In the genomic region with DNA sequence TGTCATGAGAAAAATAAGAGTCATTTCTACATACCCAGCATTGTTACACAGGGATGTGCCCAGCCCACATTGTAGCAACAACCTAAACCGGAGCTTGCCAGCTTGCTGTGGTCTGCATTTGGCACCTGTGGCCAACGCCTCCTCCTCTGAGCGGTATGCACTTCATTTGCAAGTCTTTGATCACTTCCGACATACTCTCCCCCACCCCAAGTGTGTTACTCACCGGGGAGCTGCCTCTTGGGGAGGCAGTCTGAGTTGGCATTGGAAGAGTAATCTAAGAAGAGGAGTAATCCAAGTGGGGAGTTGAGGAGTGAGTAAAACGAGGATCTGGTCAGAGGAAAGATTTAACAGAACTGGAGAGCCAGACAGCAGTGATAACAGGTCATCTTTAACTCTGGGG, we compare ENCODE assay signal across 8 cellular contexts. TPM values are rescaled to one million over a fixed set of nuclear protein-coding genes. Genes with fewer than 3 reads are reported as not detected.
A peak's percentile ranks its signal among the peaks of the same experiment; 100 is the strongest.
DNase-seq lines count a peak whose midpoint lies in the region; TF ChIP-seq lines count a peak whose summit lies in the region.

No MANE protein-coding gene starts in this region.

- no peak overlapping the region for H3K27ac Mint-ChIP-seq in type B pancreatic cell

- H3K9ac ChIP-seq in HUES48 (ENCODE audit: low read depth, low read length), result no peak overlapping the region

- H3K9me3 ChIP-seq in HUES48 (ENCODE audit: control insufficient read depth, insufficient read depth, low read length), result no peaks in the 10 kb centered on the region
- H3K9me3 ChIP-seq in spleen, result no peaks in the 10 kb centered on the region
- no peaks in the 10 kb centered on the region for H3K9me3 ChIP-seq in testis

- 17 to 32% (median 27%) methylated on average over 6 of the region's 6 CpGs for WGBS in spleen, 5 donors
- 55 to 77% methylated on average over 6 of the region's 6 CpGs for WGBS in testis, 2 donors

- DNase-seq in Daoy (ENCODE audit: low read depth) (peak; percentile 93), epithelial cell of prostate (ENCODE audit: low read depth, low spot score) (peak; percentile 98), spleen (peak; percentile 86), type B pancreatic cell (ENCODE audit: extremely low spot score, unreplicated experiment) (no peak), Kasumi-1 (lab: John Stamatoyannopoulos, UW) (no peak), testis (no peak)
- DNase-seq in activated CD4-positive, alpha-beta T cell treated with anti-CD3 and anti-CD28 coated beads, Interleukin-2, amount 50 U/mL, for 48 hours, result peak; percentile 84 to 89

- H3K27me3 Mint-ChIP-seq in type B pancreatic cell, result no peaks in the 10 kb centered on the region

- TF ChIP-seq POLR2A in spleen (IDR thresholded peaks at IDR 0.05), result no peak
- no peak for TF ChIP-seq POLR2A in testis (IDR thresholded peaks at IDR 0.05)

- H3K4me3 ChIP-seq in HUES48 (ENCODE audit: low read depth, low read length) (peak overlapping the region; percentile 22), spleen (no peak overlapping the region), testis (no peak overlapping the region)

- H3K4me1 Mint-ChIP-seq in type B pancreatic cell (ENCODE audit: unreplicated experiment), result peaks cover 34% of the 10 kb centered on the region

- H3K36me3 ChIP-seq in HUES48 (ENCODE audit: control insufficient read depth, insufficient read depth, low read length) (no peaks in the 10 kb centered on the region), spleen (no peaks in the 10 kb centered on the region), testis (ENCODE audit: low read depth, missing control alignments) (no peaks in the 10 kb centered on the region)

- TF ChIP-seq CTCF in spleen (IDR thresholded peaks at IDR 0.05 in 8 of 11, conservative IDR thresholded peaks at IDR 0.05 in 3 of 11), result no peak
- TF ChIP-seq CTCF in type B pancreatic cell (conservative IDR thresholded peaks at IDR 0.05), result no peak
- no peak for TF ChIP-seq CTCF in testis (IDR thresholded peaks at IDR 0.05)

- intact Hi-C loops in spleen (cut with DNase I; ENCODE audit: low total_unique reads), result no loop called here
- intact Hi-C loops in testis (cut with DNase I; ENCODE audit: low total_unique reads), result no loop called here

- no peak overlapping the region for H3K4me3 Mint-ChIP-seq in type B pancreatic cell

- peaks cover 14% of the 10 kb centered on the region for H3K36me3 Mint-ChIP-seq in type B pancreatic cell

- peaks cover 46% of the 10 kb centered on the region for H3K4me1 ChIP-seq in HUES48 (ENCODE audit: control insufficient read depth, insufficient read depth, low read length)
- H3K4me1 ChIP-seq in spleen, result peaks cover 11 to 53% (median 41%) of the 10 kb centered on the region in 6 donors
- peaks cover 6% of the 10 kb centered on the region for H3K4me1 ChIP-seq in testis

- peak overlapping the region; percentile 55 for H3K27ac ChIP-seq in HUES48 (ENCODE audit: low read depth, low read length)
- no peak overlapping the region for H3K27ac ChIP-seq in epithelial cell of prostate
- no peak overlapping the region for H3K27ac ChIP-seq in spleen
- no peak overlapping the region for H3K27ac ChIP-seq in testis

- H3K9me3 Mint-ChIP-seq in type B pancreatic cell, result no peaks in the 10 kb centered on the region

- H3K27me3 ChIP-seq in HUES48 (ENCODE audit: control insufficient read depth, insufficient read depth, low read length) (peaks cover 22% of the 10 kb centered on the region; the same call in 1 of the 2 replicates), spleen (replicated peaks in 1 of 7) (peaks cover 0 to 67% (median 0%) of the 10 kb centered on the region in 7 donors), testis (no peaks in the 10 kb centered on the region)

RNA-seq across cellular contexts. Expression of gene BCL9, which starts 3.8 kb away (rescaled TPM):
- total RNA-seq in Daoy (2014; rRNA removed; shearing (Covaris generic)), result 5.6 and 19.2 TPM in 2 replicates
- 10 to 100 TPM in 5 of 7 donors, 1 to 10 TPM in 2; 5.5 to 13.9 (median 11.6) TPM for total RNA-seq in spleen
- polyA plus RNA-seq in spleen, result 1 to 10 TPM in 1 of 3 donors, under 1 TPM in 2; 0.70 to 3.3 (median 0.91) TPM
- 47.4 and 60.6 TPM in 2 replicates for total RNA-seq in type B pancreatic cell (ENCODE audit: low replicate concordance)
- 10 to 100 TPM; 34.5 to 38.3 TPM for total RNA-seq in testis
- 23.8 TPM for polyA plus RNA-seq in testis (ENCODE audit: insufficient read depth, low read depth, low replicate concordance)

Comparison
In these comparisons a context has a peak if more than half of its experiments do, and no peak if none do; other contexts are left out.
1. DNase-seq: peak in Daoy (single experiment), activated CD4-positive, alpha-beta T cell treated with anti-CD3 and anti-CD28 coated beads, Interleukin-2, amount 50 U/mL, for 48 hours (2 of 2), epithelial cell of prostate (single experiment) and spleen (single experiment); none in type B pancreatic cell (single experiment), Kasumi-1 (0 of 2) and testis (single experiment).